ENCODE assay signal across 8 cellular contexts in the genomic region with DNA sequence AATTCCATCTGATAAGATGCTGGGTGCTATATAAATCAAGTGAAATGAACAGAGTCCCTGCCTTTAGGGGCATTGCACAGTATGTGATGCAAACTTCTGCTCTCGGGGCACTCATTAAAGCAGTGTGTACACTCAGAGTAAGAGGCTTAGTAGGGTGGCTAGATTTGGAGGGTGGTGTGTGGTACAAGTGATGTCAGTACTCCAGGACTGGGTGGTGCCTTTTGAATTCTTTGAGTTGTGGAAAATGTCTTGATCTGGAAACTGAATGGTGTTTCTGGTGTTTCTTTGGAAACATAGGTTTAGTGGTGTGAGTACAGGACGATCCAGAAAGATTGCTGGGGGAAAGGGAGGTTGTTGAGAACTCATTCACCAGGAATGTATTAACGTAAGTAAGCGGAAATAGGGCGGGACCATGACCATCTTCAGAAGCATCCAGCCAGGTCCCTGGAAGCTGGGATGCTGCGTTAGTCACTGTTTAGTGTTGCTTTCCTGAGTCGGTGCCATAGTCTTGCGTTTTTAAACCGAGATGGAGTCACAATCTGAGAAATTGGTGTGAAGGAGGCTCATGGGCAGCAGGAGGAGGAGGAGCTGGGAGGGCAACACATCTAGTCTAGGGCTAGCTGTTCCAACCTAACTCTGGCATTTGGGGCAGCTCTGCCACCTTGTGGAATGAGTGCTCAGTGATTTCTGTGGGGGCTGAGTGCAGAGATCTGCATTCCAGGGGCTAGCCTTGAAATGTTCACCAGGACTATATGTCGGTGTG.
DNase-seq lines count a peak whose midpoint lies in the region; ATAC-seq and TF ChIP-seq lines count a peak whose summit lies in the region.

No MANE protein-coding gene starts in this region.

- peak overlapping the region; percentile 23 for H3K27ac ChIP-seq in adipose tissue (ENCODE audit: low read depth, low read length)

- intact Hi-C loops in left cardiac atrium (cut with DNase I), result loop anchor here (10.0 kb wide), 2 partner anchors 139 to 179 kb away; partner anchors contain the start of gene RBM39 (in 1 of the 2)

- no peak overlapping the region for H3K9ac ChIP-seq in Loucy (ENCODE audit: low read depth, low read length, poor library complexity, severe bottlenecking)

- H4K20me1 ChIP-seq in Loucy (ENCODE audit: insufficient read depth, low read length, poor library complexity, severe bottlenecking), result no peaks in the 10 kb centered on the region

- no peaks in the 10 kb centered on the region for H3K9me2 ChIP-seq in Loucy (replicated peaks; ENCODE audit: low read depth, low read length)

- no peaks in the 10 kb centered on the region for H3K79me2 ChIP-seq in Loucy (ENCODE audit: insufficient read depth, low read length)

- H3F3A ChIP-seq in Loucy (ENCODE audit: low read depth), result no peaks in the 10 kb centered on the region

- no peaks in the 10 kb centered on the region for H3K4me1 ChIP-seq in Loucy (ENCODE audit: insufficient read depth, low read length, poor library complexity, severe bottlenecking)

- peak; percentile 84 to 90 for ATAC-seq in left cardiac atrium
- ATAC-seq in GM21717 (IDR thresholded peaks at IDR 0.05; ENCODE audit: unreplicated experiment), result no peak

- no peak overlapping the region for H3K4me2 ChIP-seq in Loucy (ENCODE audit: low read depth, low read length, poor library complexity, severe bottlenecking)

- no peaks in the 10 kb centered on the region for H3K9me3 ChIP-seq in Loucy (ENCODE audit: insufficient read depth, low read depth, low read length)

- peaks cover 3% of the 10 kb centered on the region; the same call in 1 of the 2 replicates for H3K36me3 ChIP-seq in Loucy (ENCODE audit: insufficient read depth, low read length)

- DNase-seq in Daoy (ENCODE audit: low read depth), result peak; percentile 91
- DNase-seq in SW480 (ENCODE audit: low spot score), result peak; percentile 90
- DNase-seq in left cardiac atrium, result peak; percentile 79
- peak; percentile 55 for DNase-seq in putamen (ENCODE audit: low spot score)
- DNase-seq in ureter (ENCODE audit: low spot score), result peak; percentile 72

- TF ChIP-seq CTCF in Loucy (conservative IDR thresholded peaks at IDR 0.05; ENCODE audit: low read length), result peak; percentile 82

- WGBS in adipose tissue, 3 donors, result 50 to 53% (median 53%) methylated on average over 10 of the region's 10 CpGs

- H3K27me3 ChIP-seq in Loucy (ENCODE audit: insufficient read depth, low read length, poor library complexity, severe bottlenecking), result no peaks in the 10 kb centered on the region

- no peak overlapping the region for H3K4me3 ChIP-seq in Loucy (ENCODE audit: low read length, poor library complexity, severe bottlenecking)

- H2AFZ ChIP-seq in Loucy (ENCODE audit: low read length), result no peak overlapping the region
